In the genomic region with DNA sequence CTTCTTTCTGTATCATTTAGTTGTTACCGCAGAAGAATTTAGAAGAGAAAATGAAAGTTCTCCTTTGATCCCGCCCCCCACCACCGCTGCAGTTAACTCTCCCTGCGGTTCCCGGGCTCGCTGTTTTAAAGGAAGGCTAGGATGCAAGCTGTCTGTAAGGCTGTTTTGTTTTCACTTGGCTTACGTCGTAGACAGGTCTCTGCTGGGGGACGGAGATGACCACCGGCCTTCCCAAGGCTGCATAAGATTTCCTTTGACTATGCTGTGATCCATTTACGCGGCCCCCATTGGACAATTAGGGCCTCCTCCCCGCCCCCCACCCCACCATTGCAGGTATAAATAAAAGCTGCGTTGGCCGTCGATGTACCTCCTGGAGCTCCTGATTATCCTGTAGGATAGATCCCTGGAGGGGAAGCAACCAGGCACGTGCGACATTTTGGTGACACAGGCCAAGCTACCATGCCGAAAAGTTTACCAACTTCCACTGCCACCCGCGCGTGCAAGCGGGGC, we compare ENCODE assay signal across 8 cellular contexts.
A peak's percentile ranks its signal among the peaks of the same experiment; 100 is the strongest.
DNase-seq lines count a peak whose midpoint lies in the region; ATAC-seq lines count a peak whose summit lies in the region.

No MANE protein-coding gene starts in this region.

- H3K36me3 Mint-ChIP-seq in activated naive CD4-positive, alpha-beta T cell treated with anti-CD3 and anti-CD28 coated beads, Interleukin-2, amount 10 ng/mL, durations not matched to agents 7 days and 5 days: no peaks in the 10 kb centered on the region

- peaks cover 5% of the 10 kb centered on the region for H3K4me1 ChIP-seq in iPS-20b (ENCODE audit: insufficient read depth, low read length)
- peaks cover 43% of the 10 kb centered on the region for H3K4me1 ChIP-seq in stomach smooth muscle (ENCODE audit: control insufficient read depth, insufficient read depth, low read length)

- H3K27me3 ChIP-seq in iPS-20b (ENCODE audit: insufficient read depth, low read length): peaks cover 87% of the 10 kb centered on the region
- H3K27me3 ChIP-seq in stomach smooth muscle (ENCODE audit: control insufficient read depth in 1 of 2, insufficient read depth in 2 of 2, low read length in 2 of 2): no peaks in the 10 kb centered on the region

- H3K4me3 ChIP-seq in iPS-20b (ENCODE audit: low read length) (peak overlapping the region; percentile 43), stomach smooth muscle (ENCODE audit: low read length in 2 of 2) (peak overlapping the region; percentile 73 to 77)

- H3K27ac ChIP-seq in iPS-20b (ENCODE audit: low read length) (no peak overlapping the region), stomach smooth muscle (ENCODE audit: low read length) (no peak overlapping the region)

- no peaks in the 10 kb centered on the region for H3K36me3 ChIP-seq in iPS-20b (ENCODE audit: insufficient read depth, low read depth, low read length)
- no peaks in the 10 kb centered on the region for H3K36me3 ChIP-seq in stomach smooth muscle (ENCODE audit: control insufficient read depth in 2 of 2, insufficient read depth in 2 of 2, low read length in 2 of 2)

- H3K9me3 ChIP-seq in iPS-20b (ENCODE audit: insufficient read depth, low read depth, low read length): no peaks in the 10 kb centered on the region; the same call in 1 of the 2 replicates
- H3K9me3 ChIP-seq in stomach smooth muscle (ENCODE audit: control insufficient read depth in 2 of 2, low read length in 2 of 2): no peaks in the 10 kb centered on the region

- H3K9me3 Mint-ChIP-seq in activated naive CD4-positive, alpha-beta T cell treated with anti-CD3 and anti-CD28 coated beads, Interleukin-2, amount 10 ng/mL, durations not matched to agents 7 days and 5 days: no peaks in the 10 kb centered on the region

- H3K27me3 Mint-ChIP-seq in activated naive CD4-positive, alpha-beta T cell treated with anti-CD3 and anti-CD28 coated beads, Interleukin-2, amount 10 ng/mL, durations not matched to agents 7 days and 5 days: peaks cover 36% of the 10 kb centered on the region

- peak overlapping the region; percentile 79 for H3K4me3 Mint-ChIP-seq in activated naive CD4-positive, alpha-beta T cell treated with anti-CD3 and anti-CD28 coated beads, Interleukin-2, amount 10 ng/mL, durations not matched to agents 7 days and 5 days

- H3K9ac ChIP-seq in iPS-20b (ENCODE audit: low read depth, low read length) (no peak overlapping the region), stomach smooth muscle (ENCODE audit: low read length in 2 of 2) (peak overlapping the region in 1 of 2 donors; percentile 9)

- peaks cover 51% of the 10 kb centered on the region for H3K4me1 Mint-ChIP-seq in activated naive CD4-positive, alpha-beta T cell treated with anti-CD3 and anti-CD28 coated beads, Interleukin-2, amount 10 ng/mL, durations not matched to agents 7 days and 5 days

- peak overlapping the region; percentile 88 for H3K27ac Mint-ChIP-seq in activated naive CD4-positive, alpha-beta T cell treated with anti-CD3 and anti-CD28 coated beads, Interleukin-2, amount 10 ng/mL, durations not matched to agents 7 days and 5 days

- DNase-seq in DMS79 (lab: John Stamatoyannopoulos, UW) (peak; percentile 57), NCI-H774 (lab: John Stamatoyannopoulos, UW) (peak; percentile 75)
- DNase-seq in activated naive CD4-positive, alpha-beta T cell treated with anti-CD3 and anti-CD28 coated beads, Interleukin-2, amount 10 ng/mL, durations not matched to agents 7 days and 5 days: peak; percentile 83

- CTCF ChIA-PET in activated naive CD4-positive, alpha-beta T cell treated with anti-CD3 and anti-CD28 coated beads, Interleukin-2, amount 10 ng/mL, durations not matched to agents 7 days and 5 days (lab: Charles Lee): interaction anchor here (1.0 to 2.6 kb wide), 6 partner anchors 9 to 45 kb away, joined by 3 to 11 read pairs (median 4); no protein-coding TSS in a partner anchor

- no peak for ATAC-seq in HG02973 (IDR thresholded peaks at IDR 0.05; ENCODE audit: unreplicated experiment)
- ATAC-seq in GM21786 (IDR thresholded peaks at IDR 0.05; ENCODE audit: unreplicated experiment): no peak
- no peak for ATAC-seq in HG03520 (IDR thresholded peaks at IDR 0.05; ENCODE audit: unreplicated experiment)
